ENCODE assay signal across 21 cellular contexts in the genomic region with DNA sequence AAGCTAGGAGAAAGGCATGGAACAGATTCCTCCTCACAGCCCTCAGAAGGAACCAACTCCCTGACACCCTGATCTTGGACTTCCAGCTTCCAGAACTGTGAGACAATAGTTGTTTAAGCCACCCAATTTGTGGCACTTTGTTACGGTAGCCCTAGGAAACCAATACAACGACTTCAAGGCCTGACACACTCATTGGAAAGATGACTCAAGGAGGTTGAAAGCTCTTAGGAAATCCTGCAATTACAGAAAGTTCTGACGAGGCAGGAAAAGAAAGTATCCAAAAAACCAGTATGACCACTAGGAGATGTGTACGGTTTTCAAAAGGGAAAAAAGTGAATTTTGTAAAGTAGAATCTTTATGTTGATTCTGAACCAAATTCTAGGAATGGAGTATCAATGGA.
DNase-seq lines count a peak whose midpoint lies in the region; ATAC-seq and TF ChIP-seq lines count a peak whose summit lies in the region.
"Had no signal": no experiment of that assay in that cellular context is flagged by ENCODE, and none has a peak within 500 bp of the region (broad histone marks: within the 10 kb centered on the region; RNA-seq: fewer than 3 reads in every experiment).

No MANE protein-coding gene starts in this region.

- H3K9me3 ChIP-seq in Caco-2 (no peaks in the 10 kb centered on the region), mammary epithelial cell (replicated peaks; ENCODE audit: insufficient read depth, low read length) (no peaks in the 10 kb centered on the region)
- H3K9me3 ChIP-seq: BLaER1, SJCRH30, spleen, tibial artery had no signal

- H3K27me3 ChIP-seq in Caco-2 (replicated peaks; ENCODE audit: control insufficient read depth, insufficient read depth, low read length), result no peaks in the 10 kb centered on the region
- no peaks in the 10 kb centered on the region for H3K27me3 ChIP-seq in mammary epithelial cell (ENCODE audit: insufficient read depth, low read length)
- H3K27me3 ChIP-seq: BLaER1, SJCRH30, spleen, tibial artery had no signal

- H3K4me1 Mint-ChIP-seq in Caco-2 (ENCODE audit: low read depth, unreplicated experiment), result peaks cover 46% of the 10 kb centered on the region

- no peak for ATAC-seq in sciatic nerve
- no peak for ATAC-seq in GM18520 (IDR thresholded peaks at IDR 0.05; ENCODE audit: unreplicated experiment)
- no peak for ATAC-seq in HG03196 (IDR thresholded peaks at IDR 0.05; ENCODE audit: unreplicated experiment)
- no peak for ATAC-seq in GM18907 (IDR thresholded peaks at IDR 0.05; ENCODE audit: unreplicated experiment)
- ATAC-seq: natural killer cell treated with Interleukin-12 subunit alpha and Interleukin-12 subunit beta and Interleukin-15 and Interleukin-18, amount 100 ng/mL, for 72 hours had no signal

- DNase-seq in Caco-2 (no peak), HPDE6-E6E7 (ENCODE audit: extremely low spot score) (peak; percentile 34), mammary epithelial cell (peak; percentile 52), iris pigment epithelial cell (ENCODE audit: low read depth) (peak; percentile 82), sciatic nerve (ENCODE audit: low spot score) (no peak)
- DNase-seq: activated CD4-positive, CD25-positive, alpha-beta regulatory T cell; activated CD8-positive, alpha-beta memory T cell treated with anti-CD3 and anti-CD28 coated beads for 24 hours; amniotic stem cell; head of caudate nucleus; NCI-H2029 treated with DMSO at 0.1 percent for 48 hours; NCI-H524; SJCRH30; spleen; T-helper 2 cell; tibial artery had no signal

- H3K4me1 ChIP-seq in Caco-2 (peaks cover 41% of the 10 kb centered on the region), mammary epithelial cell (ENCODE audit: insufficient read depth, low read length) (no peaks in the 10 kb centered on the region)
- H3K4me1 ChIP-seq: BLaER1, SJCRH30, spleen, tibial artery had no signal

- H2AFZ ChIP-seq in mammary epithelial cell (ENCODE audit: low read depth, low read length), result no peak overlapping the region

- intact Hi-C loops in Caco-2 (cut with micrococcal nuclease; ENCODE audit: unreplicated experiment) (loop anchor here (10.0 kb wide), 1 partner anchor 71 kb away; no protein-coding TSS in a partner anchor), mammary epithelial cell (cut with micrococcal nuclease) (no loop called here), sciatic nerve (cut with DNase I) (no loop called here)

- no peak overlapping the region for H3K4me3 ChIP-seq in Caco-2 (ENCODE audit: low read depth, low read length)
- no peak overlapping the region for H3K4me3 ChIP-seq in mammary epithelial cell (replicated peaks in 1 of 3; ENCODE audit: insufficient read depth in 1 of 3, low read depth in 2 of 3, low read length in 3 of 3)
- H3K4me3 ChIP-seq: BLaER1, SJCRH30, spleen, tibial artery had no signal

- H3K4me3 Mint-ChIP-seq in Caco-2 (ENCODE audit: unreplicated experiment), result no peak overlapping the region
- H3K4me3 Mint-ChIP-seq: natural killer cell treated with Interleukin-12 subunit alpha and Interleukin-12 subunit beta and Interleukin-15 and Interleukin-18, amount 100 ng/mL, for 72 hours had no signal

- POLR2A ChIA-PET in Caco-2 (lab: Charles Lee), result no interaction called here

- no peaks in the 10 kb centered on the region for H3K36me3 ChIP-seq in Caco-2 (ENCODE audit: control insufficient read depth, insufficient read depth, low read length)
- no peaks in the 10 kb centered on the region for H3K36me3 ChIP-seq in mammary epithelial cell (ENCODE audit: insufficient read depth, low read length)
- H3K36me3 ChIP-seq: BLaER1, SJCRH30 had no signal

- no peaks in the 10 kb centered on the region for H3K79me2 ChIP-seq in mammary epithelial cell (ENCODE audit: insufficient read depth, low read length)

- H3K9ac ChIP-seq in mammary epithelial cell (ENCODE audit: insufficient read depth, low read length), result no peak overlapping the region
- H3K9ac ChIP-seq: BLaER1 had no signal

- dilution Hi-C loops in mammary epithelial cell (cut with HindIII; ENCODE audit: low sequenced_read_pairs), result no loop called here

- in situ Hi-C loops in mammary epithelial cell (cut with MboI; ENCODE audit: low sequenced_read_pairs in 2 of 2), result no loop called here

- TF ChIP-seq CTCF in Caco-2 (IDR thresholded peaks at IDR 0.05; ENCODE audit: insufficient read depth in 1 of 2, low read depth in 1 of 2, low read length in 1 of 2, severe bottlenecking in 1 of 2, unreplicated experiment in 1 of 2), result no peak
- TF ChIP-seq CTCF in mammary epithelial cell (conservative IDR thresholded peaks at IDR 0.05 in 1 of 2, IDR thresholded peaks at IDR 0.05 in 1 of 2; ENCODE audit: extremely low read depth in 1 of 2, insufficient read depth in 1 of 2, low read depth in 1 of 2, low read length in 2 of 2), result peak; percentile 4 to 7

- WGBS in mammary epithelial cell (ENCODE audit: low coverage, missing lambda C conversion rate), result 77% methylated on average over 4 of the region's 4 CpGs

- no peak overlapping the region for H3K4me2 ChIP-seq in mammary epithelial cell (ENCODE audit: insufficient read depth, low read depth, low read length)
- H3K4me2 ChIP-seq: BLaER1 had no signal

- BruUV-seq in Caco-2 (replicated peaks; lab: Mats Ljungman, UMichigan) (no TSS peak), mammary epithelial cell (replicated peaks; lab: Mats Ljungman, UMichigan) (no TSS peak)

- CTCF ChIA-PET in Caco-2 (lab: Charles Lee) (no interaction called here), mammary epithelial cell (lab: Charles Lee; ENCODE audit: low non-redundant PET) (no interaction called here)

- no peaks in the 10 kb centered on the region for H3K27me3 Mint-ChIP-seq in Caco-2 (ENCODE audit: insufficient read depth, unreplicated experiment)
- H3K27me3 Mint-ChIP-seq: natural killer cell treated with Interleukin-12 subunit alpha and Interleukin-12 subunit beta and Interleukin-15 and Interleukin-18, amount 100 ng/mL, for 72 hours; progenitor cell of endocrine pancreas had no signal

- peaks cover 64% of the 10 kb centered on the region for H3K36me3 Mint-ChIP-seq in Caco-2 (ENCODE audit: insufficient read depth, unreplicated experiment)
- H3K36me3 Mint-ChIP-seq: natural killer cell treated with Interleukin-12 subunit alpha and Interleukin-12 subunit beta and Interleukin-15 and Interleukin-18, amount 100 ng/mL, for 72 hours had no signal

- peak overlapping the region; percentile 45 for H3K27ac Mint-ChIP-seq in Caco-2 (ENCODE audit: unreplicated experiment)
- H3K27ac Mint-ChIP-seq: progenitor cell of endocrine pancreas had no signal

- H3K9me3 Mint-ChIP-seq in Caco-2 (ENCODE audit: unreplicated experiment), result no peaks in the 10 kb centered on the region
- H3K9me3 Mint-ChIP-seq: natural killer cell treated with Interleukin-12 subunit alpha and Interleukin-12 subunit beta and Interleukin-15 and Interleukin-18, amount 100 ng/mL, for 72 hours had no signal

- H3K27ac ChIP-seq in mammary epithelial cell (ENCODE audit: insufficient read depth, low read depth, low read length), result no peak overlapping the region
- H3K27ac ChIP-seq: BLaER1, SJCRH30, spleen, tibial artery had no signal

- H4K20me1 ChIP-seq in mammary epithelial cell (ENCODE audit: insufficient read depth, low read length), result no peaks in the 10 kb centered on the region
- H4K20me1 ChIP-seq: BLaER1 had no signal

Comparison
In these comparisons a context has a peak if more than half of its experiments do, and no peak if none do; other contexts are left out.
1. DNase-seq: peak in HPDE6-E6E7 (single experiment), mammary epithelial cell (single experiment) and iris pigment epithelial cell (single experiment); none in Caco-2 (0 of 2) and sciatic nerve (single experiment).
2. CTCF ChIP-seq: peak in mammary epithelial cell (2 of 2); none in Caco-2 (0 of 2).